Comparison of ENCODE assay signal across 1 cellular context in the genomic region with DNA sequence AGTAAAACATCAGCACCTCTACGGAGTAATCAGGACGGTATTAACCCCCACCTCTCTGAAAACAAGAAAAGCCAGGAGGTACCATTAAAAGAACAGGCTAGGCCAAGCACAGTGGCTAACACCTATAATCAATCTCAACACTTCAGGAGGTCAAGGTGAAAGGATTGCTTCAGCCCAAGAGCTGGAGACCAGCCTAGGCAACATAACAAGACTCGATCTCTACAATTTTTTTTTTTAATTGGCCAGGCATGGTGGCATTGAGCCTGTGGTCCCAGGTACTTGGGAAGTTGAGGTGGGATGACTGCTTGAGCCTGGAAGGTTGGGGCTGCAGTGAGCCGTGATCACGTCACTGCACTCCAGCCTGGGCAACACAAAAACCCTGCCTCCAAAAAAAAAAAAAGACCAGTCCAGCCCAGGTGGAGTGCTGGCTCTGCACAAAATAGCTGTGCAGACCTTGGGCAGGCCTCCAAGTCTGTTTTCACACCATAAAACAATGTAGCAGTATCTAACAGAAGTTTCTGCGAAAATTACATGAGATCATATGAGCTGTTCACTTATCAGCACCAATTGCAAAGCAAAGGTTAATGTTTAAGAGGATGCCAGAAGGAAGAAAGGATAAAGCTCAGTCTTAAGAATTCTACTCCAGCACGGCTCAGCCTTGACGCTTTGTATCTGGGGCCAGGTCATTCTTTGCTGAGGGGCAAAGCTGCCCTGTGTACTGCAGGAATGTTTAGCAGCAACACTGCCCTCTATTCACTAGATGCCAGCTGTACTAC.
TF ChIP-seq lines count a peak whose summit lies in the region.

No MANE protein-coding gene starts in this region.

TF ChIP-seq in endothelial cell of umbilical vein, 7 proteins besides CTCF, POLR2A, EP300 and RAD21 (continued from another document):
- TF ChIP-seq POLR2AphosphoS5 (IDR thresholded peaks at IDR 0.05; ENCODE audit: insufficient read depth, low read depth, low read length) = no peak
- no peak for TF ChIP-seq EZH2 (IDR thresholded peaks at IDR 0.05; ENCODE audit: borderline replicate concordance, low read depth, low read length, severe bottlenecking)
- TF ChIP-seq, protein P1, sequence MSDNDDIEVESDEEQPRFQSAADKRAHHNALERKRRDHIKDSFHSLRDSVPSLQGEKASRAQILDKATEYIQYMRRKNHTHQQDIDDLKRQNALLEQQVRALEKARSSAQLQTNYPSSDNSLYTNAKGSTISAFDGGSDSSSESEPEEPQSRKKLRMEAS (IDR thresholded peaks at IDR 0.05; ENCODE audit: insufficient read depth, insufficient read length) = no peak
- TF ChIP-seq JUN (IDR thresholded peaks at IDR 0.05; ENCODE audit: borderline replicate concordance, insufficient read depth, insufficient read length, low read depth) = no peak
